In the genomic region with DNA sequence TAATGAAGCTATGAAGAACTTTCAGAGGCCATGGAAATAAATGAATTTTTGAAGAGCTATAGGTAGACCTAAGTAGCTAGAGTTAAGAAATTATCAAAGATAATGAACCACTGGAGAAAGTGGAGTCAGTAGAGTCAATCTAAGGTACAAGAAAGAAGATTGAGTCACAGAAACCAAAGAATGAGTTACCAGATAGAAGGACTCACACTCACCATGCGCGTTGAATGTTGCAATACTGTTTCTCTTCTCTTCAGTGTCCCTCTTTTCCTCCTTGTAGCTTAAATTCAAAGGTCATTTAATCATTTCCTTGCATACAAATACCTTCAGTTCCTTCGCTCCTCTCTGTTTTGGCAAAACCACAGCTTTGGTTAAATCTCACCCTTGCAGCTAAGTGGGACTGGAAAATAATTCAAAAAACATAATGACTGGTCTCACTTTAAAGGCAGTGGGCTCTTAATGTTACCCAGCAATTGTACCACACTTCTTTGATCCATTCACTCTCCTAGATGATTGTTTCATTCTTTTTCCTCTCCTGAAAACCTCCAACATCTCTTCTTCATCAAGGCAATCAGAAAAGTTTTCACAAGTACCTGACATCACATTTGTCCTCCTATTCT, we compare ENCODE assay signal across 16 cellular contexts. TPM values are rescaled to one million over a fixed set of nuclear protein-coding genes. Genes with fewer than 3 reads are reported as not detected.
DNase-seq lines count a peak whose midpoint lies in the region; ATAC-seq and TF ChIP-seq lines count a peak whose summit lies in the region.
"Had no signal": no experiment of that assay in that cellular context is flagged by ENCODE, and none has a peak within 500 bp of the region (broad histone marks: within the 10 kb centered on the region; RNA-seq: fewer than 3 reads in every experiment).

No MANE protein-coding gene starts in this region.

- peaks cover 75% of the 10 kb centered on the region for H3K4me1 Mint-ChIP-seq in activated CD8-positive, alpha-beta T cell treated with anti-CD3 and anti-CD28 coated beads for 36 hours (ENCODE audit: low read depth)
- H3K4me1 Mint-ChIP-seq in activated CD8-positive, alpha-beta T cell treated with anti-CD3 and anti-CD28 coated beads, Interleukin-2, amount 10 ng/mL, durations not matched to agents 7 days and 5 days (ENCODE audit: low read depth) = peaks cover 13% of the 10 kb centered on the region
- peaks cover 79% of the 10 kb centered on the region for H3K4me1 Mint-ChIP-seq in activated naive CD8-positive, alpha-beta T cell treated with anti-CD3 and anti-CD28 coated beads, Interleukin-2, amount 50 U/mL, for 24 hours
- H3K4me1 Mint-ChIP-seq in memory B cell = peaks cover 34% of the 10 kb centered on the region
- peaks cover 36 to 83% of the 10 kb centered on the region in 2 donors for H3K4me1 Mint-ChIP-seq in effector memory CD8-positive, alpha-beta T cell (ENCODE audit: low read depth in 2 of 2)
- H3K4me1 Mint-ChIP-seq: neural progenitor cell had no signal

- H3K27ac Mint-ChIP-seq in activated CD8-positive, alpha-beta T cell treated with anti-CD3 and anti-CD28 coated beads for 36 hours = peak overlapping the region; percentile 50
- no peak overlapping the region for H3K27ac Mint-ChIP-seq in activated CD8-positive, alpha-beta T cell treated with anti-CD3 and anti-CD28 coated beads, Interleukin-2, amount 10 ng/mL, durations not matched to agents 7 days and 5 days
- peak overlapping the region; percentile 79 for H3K27ac Mint-ChIP-seq in activated naive CD8-positive, alpha-beta T cell treated with anti-CD3 and anti-CD28 coated beads, Interleukin-2, amount 50 U/mL, for 24 hours
- peak overlapping the region; percentile 1 for H3K27ac Mint-ChIP-seq in memory B cell
- H3K27ac Mint-ChIP-seq in effector memory CD8-positive, alpha-beta T cell = no peak overlapping the region
- H3K27ac Mint-ChIP-seq: CD14-positive monocyte; neural progenitor cell; stimulated activated naive B cell treated with anti-CD40 and anti-IgM and Interleukin-4, amounts not matched to agents 10 μg/mL and 1 μg/mL and 100 μg/mL, for 72 hours; type B pancreatic cell had no signal

- no peak overlapping the region for H3K4me3 ChIP-seq in coronary artery
- H3K4me3 ChIP-seq: colonic mucosa, neural progenitor cell had no signal

- peak; percentile 84 for ATAC-seq in activated CD8-positive, alpha-beta T cell treated with anti-CD3 and anti-CD28 coated beads for 36 hours
- ATAC-seq in activated CD8-positive, alpha-beta T cell treated with anti-CD3 and anti-CD28 coated beads, Interleukin-2, amount 10 ng/mL, durations not matched to agents 7 days and 5 days = no peak
- peak; percentile 96 for ATAC-seq in activated naive CD8-positive, alpha-beta T cell treated with anti-CD3 and anti-CD28 coated beads, Interleukin-2, amount 50 U/mL, for 24 hours
- no peak for ATAC-seq in memory B cell (ENCODE audit: low read depth)
- no peak for ATAC-seq in effector memory CD8-positive, alpha-beta T cell (replicated peaks)
- no peak for ATAC-seq in left colon
- ATAC-seq: stimulated activated naive B cell treated with anti-CD40 and anti-IgM and Interleukin-4, amounts not matched to agents 10 μg/mL and 1 μg/mL and 100 μg/mL, for 72 hours had no signal

- no peaks in the 10 kb centered on the region for H3K27me3 Mint-ChIP-seq in activated CD8-positive, alpha-beta T cell treated with anti-CD3 and anti-CD28 coated beads for 36 hours
- H3K27me3 Mint-ChIP-seq in activated CD8-positive, alpha-beta T cell treated with anti-CD3 and anti-CD28 coated beads, Interleukin-2, amount 10 ng/mL, durations not matched to agents 7 days and 5 days (ENCODE audit: low read depth) = no peaks in the 10 kb centered on the region
- no peaks in the 10 kb centered on the region for H3K27me3 Mint-ChIP-seq in activated naive CD8-positive, alpha-beta T cell treated with anti-CD3 and anti-CD28 coated beads, Interleukin-2, amount 50 U/mL, for 24 hours
- no peaks in the 10 kb centered on the region for H3K27me3 Mint-ChIP-seq in memory B cell
- no peaks in the 10 kb centered on the region for H3K27me3 Mint-ChIP-seq in effector memory CD8-positive, alpha-beta T cell
- H3K27me3 Mint-ChIP-seq: stimulated activated naive B cell treated with anti-CD40 and anti-IgM and Interleukin-4, amounts not matched to agents 10 μg/mL and 1 μg/mL and 100 μg/mL, for 72 hours; type B pancreatic cell had no signal

- H3K4me3 Mint-ChIP-seq in activated CD8-positive, alpha-beta T cell treated with anti-CD3 and anti-CD28 coated beads for 36 hours = no peak overlapping the region
- no peak overlapping the region for H3K4me3 Mint-ChIP-seq in activated CD8-positive, alpha-beta T cell treated with anti-CD3 and anti-CD28 coated beads, Interleukin-2, amount 10 ng/mL, durations not matched to agents 7 days and 5 days
- H3K4me3 Mint-ChIP-seq in activated naive CD8-positive, alpha-beta T cell treated with anti-CD3 and anti-CD28 coated beads, Interleukin-2, amount 50 U/mL, for 24 hours = no peak overlapping the region
- H3K4me3 Mint-ChIP-seq in memory B cell = no peak overlapping the region
- H3K4me3 Mint-ChIP-seq in effector memory CD8-positive, alpha-beta T cell = peak overlapping the region in 1 of 2 donors; percentile 5
- H3K4me3 Mint-ChIP-seq: CD14-positive monocyte; neural progenitor cell; stimulated activated naive B cell treated with anti-CD40 and anti-IgM and Interleukin-4, amounts not matched to agents 10 μg/mL and 1 μg/mL and 100 μg/mL, for 72 hours; type B pancreatic cell had no signal

- DNase-seq in activated CD8-positive, alpha-beta T cell treated with anti-CD3 and anti-CD28 coated beads for 36 hours = peak; percentile 35
- no peak for DNase-seq in activated CD8-positive, alpha-beta T cell treated with anti-CD3 and anti-CD28 coated beads, Interleukin-2, amount 10 ng/mL, durations not matched to agents 7 days and 5 days
- DNase-seq in HCEC 1CT (peak; percentile 19), memory B cell (ENCODE audit: low spot score in 2 of 2) (no peak), coronary artery (ENCODE audit: low spot score) (no peak), left colon (no peak)
- DNase-seq in activated naive CD8-positive, alpha-beta T cell treated with anti-CD3 and anti-CD28 coated beads, Interleukin-2, amount 50 U/mL, for 24 hours = no peak
- DNase-seq in effector memory CD8-positive, alpha-beta T cell = no peak
- DNase-seq: activated CD4-positive, alpha-beta T cell treated with anti-CD3 and anti-CD28 coated beads, Interleukin-2, amount 50 U/mL, for 4 hours; colonic mucosa; midbrain; stimulated activated naive B cell treated with anti-CD40 and anti-IgM and Interleukin-4, amounts not matched to agents 10 μg/mL and 1 μg/mL and 100 μg/mL, for 72 hours had no signal

- H3K27ac ChIP-seq in coronary artery = no peak overlapping the region
- H3K27ac ChIP-seq: colonic mucosa, epithelial cell of prostate, neural progenitor cell had no signal

- intact Hi-C loops in activated CD8-positive, alpha-beta T cell treated with anti-CD3 and anti-CD28 coated beads for 36 hours (cut with micrococcal nuclease) = no loop called here
- intact Hi-C loops in left colon (cut with DNase I, micrococcal nuclease) = no loop called here

- peaks cover 3% of the 10 kb centered on the region for H3K9me3 Mint-ChIP-seq in activated CD8-positive, alpha-beta T cell treated with anti-CD3 and anti-CD28 coated beads for 36 hours
- peaks cover 14% of the 10 kb centered on the region for H3K9me3 Mint-ChIP-seq in activated CD8-positive, alpha-beta T cell treated with anti-CD3 and anti-CD28 coated beads, Interleukin-2, amount 10 ng/mL, durations not matched to agents 7 days and 5 days (ENCODE audit: insufficient read depth)
- no peaks in the 10 kb centered on the region for H3K9me3 Mint-ChIP-seq in activated naive CD8-positive, alpha-beta T cell treated with anti-CD3 and anti-CD28 coated beads, Interleukin-2, amount 50 U/mL, for 24 hours
- peaks cover 3% of the 10 kb centered on the region for H3K9me3 Mint-ChIP-seq in memory B cell
- H3K9me3 Mint-ChIP-seq in effector memory CD8-positive, alpha-beta T cell = no peaks in the 10 kb centered on the region
- H3K9me3 Mint-ChIP-seq: CD14-positive monocyte; stimulated activated naive B cell treated with anti-CD40 and anti-IgM and Interleukin-4, amounts not matched to agents 10 μg/mL and 1 μg/mL and 100 μg/mL, for 72 hours; type B pancreatic cell had no signal

- H3K36me3 Mint-ChIP-seq in activated CD8-positive, alpha-beta T cell treated with anti-CD3 and anti-CD28 coated beads for 36 hours (ENCODE audit: low read depth) = peaks cover 12% of the 10 kb centered on the region
- peaks cover 17% of the 10 kb centered on the region for H3K36me3 Mint-ChIP-seq in activated CD8-positive, alpha-beta T cell treated with anti-CD3 and anti-CD28 coated beads, Interleukin-2, amount 10 ng/mL, durations not matched to agents 7 days and 5 days (ENCODE audit: low read depth)
- no peaks in the 10 kb centered on the region for H3K36me3 Mint-ChIP-seq in activated naive CD8-positive, alpha-beta T cell treated with anti-CD3 and anti-CD28 coated beads, Interleukin-2, amount 50 U/mL, for 24 hours (ENCODE audit: low read depth)
- H3K36me3 Mint-ChIP-seq in memory B cell = peaks cover 9% of the 10 kb centered on the region
- peaks cover 3% of the 10 kb centered on the region for H3K36me3 Mint-ChIP-seq in effector memory CD8-positive, alpha-beta T cell (ENCODE audit: insufficient read depth)
- H3K36me3 Mint-ChIP-seq: type B pancreatic cell had no signal

- no peak for TF ChIP-seq CTCF in activated CD8-positive, alpha-beta T cell treated with anti-CD3 and anti-CD28 coated beads for 36 hours (IDR thresholded peaks at IDR 0.05)
- no peak for TF ChIP-seq CTCF in coronary artery (IDR thresholded peaks at IDR 0.05)

- CTCF ChIA-PET in activated CD8-positive, alpha-beta T cell treated with anti-CD3 and anti-CD28 coated beads for 36 hours (lab: Charles Lee) = interaction anchor here (1.1 to 1.6 kb wide), 2 partner anchors 12 to 196 kb away, joined by 3 to 8 read pairs; no protein-coding TSS in a partner anchor
- CTCF ChIA-PET in activated CD8-positive, alpha-beta T cell treated with anti-CD3 and anti-CD28 coated beads, Interleukin-2, amount 10 ng/mL, durations not matched to agents 7 days and 5 days (lab: Charles Lee) = interaction anchor here (1.3 kb wide), 1 partner anchor 11 kb away, joined by 3 read pairs; no protein-coding TSS in a partner anchor

- POLR2A ChIA-PET in activated CD8-positive, alpha-beta T cell treated with anti-CD3 and anti-CD28 coated beads for 36 hours (lab: Charles Lee) = no interaction called here
- POLR2A ChIA-PET in activated CD8-positive, alpha-beta T cell treated with anti-CD3 and anti-CD28 coated beads, Interleukin-2, amount 10 ng/mL, durations not matched to agents 7 days and 5 days (lab: Charles Lee) = no interaction called here

RNA-seq across cellular contexts. Expression of a gene that starts 58.3 kb away (rescaled TPM):
- 10 to 100 TPM; 39.6 to 40.2 TPM for total RNA-seq in activated CD8-positive, alpha-beta T cell treated with anti-CD3 and anti-CD28 coated beads for 36 hours
- total RNA-seq in activated CD8-positive, alpha-beta T cell treated with anti-CD3 and anti-CD28 coated beads, Interleukin-2, amount 10 ng/mL, durations not matched to agents 7 days and 5 days = 10 to 100 TPM; 54.1 to 55.9 TPM
- total RNA-seq in left colon = 10 to 100 TPM; 49.7 to 53.2 TPM

Comparison
In these comparisons a context has a peak if more than half of its experiments do, and no peak if none do; other contexts are left out.
1. ATAC-seq: peak in activated CD8-positive, alpha-beta T cell treated with anti-CD3 and anti-CD28 coated beads for 36 hours (single experiment) and activated naive CD8-positive, alpha-beta T cell treated with anti-CD3 and anti-CD28 coated beads, Interleukin-2, amount 50 U/mL, for 24 hours (single experiment); none in activated CD8-positive, alpha-beta T cell treated with anti-CD3 and anti-CD28 coated beads, Interleukin-2, amount 10 ng/mL, durations not matched to agents 7 days and 5 days (single experiment), memory B cell (single experiment), effector memory CD8-positive, alpha-beta T cell (single experiment) and left colon (single experiment).
2. DNase-seq: peak in activated CD8-positive, alpha-beta T cell treated with anti-CD3 and anti-CD28 coated beads for 36 hours (single experiment) and HCEC 1CT (single experiment); none in activated CD8-positive, alpha-beta T cell treated with anti-CD3 and anti-CD28 coated beads, Interleukin-2, amount 10 ng/mL, durations not matched to agents 7 days and 5 days (single experiment), activated naive CD8-positive, alpha-beta T cell treated with anti-CD3 and anti-CD28 coated beads, Interleukin-2, amount 50 U/mL, for 24 hours (single experiment), memory B cell (0 of 2), coronary artery (single experiment), effector memory CD8-positive, alpha-beta T cell (0 of 3) and left colon (0 of 2).
3. H3K27ac Mint-ChIP-seq: peak in activated CD8-positive, alpha-beta T cell treated with anti-CD3 and anti-CD28 coated beads for 36 hours (single experiment), activated naive CD8-positive, alpha-beta T cell treated with anti-CD3 and anti-CD28 coated beads, Interleukin-2, amount 50 U/mL, for 24 hours (single experiment) and memory B cell (single experiment); none in activated CD8-positive, alpha-beta T cell treated with anti-CD3 and anti-CD28 coated beads, Interleukin-2, amount 10 ng/mL, durations not matched to agents 7 days and 5 days (single experiment) and effector memory CD8-positive, alpha-beta T cell (0 of 2).